12 cellular contexts compared by ENCODE assay signal in genomic region chr7:102689436-102690282, GRCh38. TPM values are rescaled to one million over a fixed set of nuclear protein-coding genes. Genes with fewer than 3 reads are reported as not detected.
A peak's percentile ranks its signal among the peaks of the same experiment; 100 is the strongest.
DNase-seq lines count a peak whose midpoint lies in the region; ATAC-seq and TF ChIP-seq lines count a peak whose summit lies in the region.
"Not testable (repeated sequence)": the region's sequence is repeated elsewhere in the genome, so short reads cannot be mapped to it uniquely, and the experiment has no call there.
"Had no signal": no experiment of that assay in that cellular context is flagged by ENCODE, and none has a peak within 500 bp of the region (broad histone marks: within the 10 kb centered on the region; RNA-seq: fewer than 3 reads in every experiment).

No MANE protein-coding gene starts in this region.

- H3K36me3 Mint-ChIP-seq in Caco-2 (ENCODE audit: insufficient read depth, unreplicated experiment); activated CD8-positive, alpha-beta T cell treated with anti-CD3 and anti-CD28 coated beads, Interleukin-2, amount 10 ng/mL, durations not matched to agents 7 days and 5 days (ENCODE audit: low read depth): not testable (repeated sequence)

- not testable (repeated sequence) for BruUV-seq in Caco-2 (replicated peaks; lab: Mats Ljungman, UMichigan)

- ATAC-seq in GM19328 (IDR thresholded peaks at IDR 0.05; ENCODE audit: unreplicated experiment) (peak; percentile 74), GM21786 (IDR thresholded peaks at IDR 0.05; ENCODE audit: unreplicated experiment) (peak; percentile 54), HG03039 (IDR thresholded peaks at IDR 0.05; ENCODE audit: unreplicated experiment) (peak; percentile 66), HG03571 (IDR thresholded peaks at IDR 0.05; ENCODE audit: unreplicated experiment) (peak; percentile 58), right cardiac atrium (peak; percentile 35 to 49)
- ATAC-seq in activated CD8-positive, alpha-beta T cell treated with anti-CD3 and anti-CD28 coated beads, Interleukin-2, amount 10 ng/mL, durations not matched to agents 7 days and 5 days: peak; percentile 81

- H3K27me3 ChIP-seq in Caco-2 (replicated peaks; ENCODE audit: control insufficient read depth, insufficient read depth, low read length); right cardiac atrium (ENCODE audit: control insufficient read depth, insufficient read depth): not testable (repeated sequence)

- H3K9me3 ChIP-seq in Caco-2; right cardiac atrium (ENCODE audit: control insufficient read depth, low read length): not testable (repeated sequence)

- DNase-seq in Caco-2; activated CD8-positive, alpha-beta T cell treated with anti-CD3 and anti-CD28 coated beads, Interleukin-2, amount 10 ng/mL, durations not matched to agents 7 days and 5 days: not testable (repeated sequence)
- peak in 1 of 3 donors; percentile 33 for DNase-seq in right cardiac atrium
- DNase-seq in stimulated activated CD8-positive, alpha-beta memory T cell treated with anti-CD3 and anti-CD28 coated beads, Interleukin-4, amount 100 ng/mL, for 48 hours: peak; percentile 34

- H3K4me1 ChIP-seq in Caco-2; right cardiac atrium (ENCODE audit: control insufficient read depth, insufficient read depth, low read length): not testable (repeated sequence)

- not testable (repeated sequence) for H3K36me3 ChIP-seq in Caco-2 (ENCODE audit: control insufficient read depth, insufficient read depth, low read length)

- not testable (repeated sequence) for TF ChIP-seq CTCF in Caco-2 (IDR thresholded peaks at IDR 0.05; ENCODE audit: insufficient read depth in 1 of 2, low read depth in 1 of 2, low read length in 1 of 2, severe bottlenecking in 1 of 2, unreplicated experiment in 1 of 2)

- H3K4me1 Mint-ChIP-seq in Caco-2 (ENCODE audit: low read depth, unreplicated experiment); activated CD8-positive, alpha-beta T cell treated with anti-CD3 and anti-CD28 coated beads, Interleukin-2, amount 10 ng/mL, durations not matched to agents 7 days and 5 days (ENCODE audit: low read depth): not testable (repeated sequence)

- CTCF ChIA-PET in Caco-2 (lab: Charles Lee); activated CD8-positive, alpha-beta T cell treated with anti-CD3 and anti-CD28 coated beads, Interleukin-2, amount 10 ng/mL, durations not matched to agents 7 days and 5 days (lab: Charles Lee): not testable (repeated sequence)

- H3K4me3 ChIP-seq in Caco-2 (ENCODE audit: low read depth, low read length): peak overlapping the region; percentile 22; the same call in 1 of the 2 replicates
- H3K4me3 ChIP-seq in right cardiac atrium (ENCODE audit: low read length): not testable (repeated sequence)

- intact Hi-C loops in Caco-2 (cut with micrococcal nuclease; ENCODE audit: unreplicated experiment); right cardiac atrium (cut with DNase I): not testable (repeated sequence)

- H3K27me3 Mint-ChIP-seq in Caco-2 (ENCODE audit: insufficient read depth, unreplicated experiment); activated CD8-positive, alpha-beta T cell treated with anti-CD3 and anti-CD28 coated beads, Interleukin-2, amount 10 ng/mL, durations not matched to agents 7 days and 5 days (ENCODE audit: low read depth): not testable (repeated sequence)

- not testable (repeated sequence) for H3K27ac ChIP-seq in right cardiac atrium (ENCODE audit: low read length)

- H3K4me3 Mint-ChIP-seq in Caco-2 (ENCODE audit: unreplicated experiment); activated CD8-positive, alpha-beta T cell treated with anti-CD3 and anti-CD28 coated beads, Interleukin-2, amount 10 ng/mL, durations not matched to agents 7 days and 5 days: not testable (repeated sequence)

- H3K27ac Mint-ChIP-seq in Caco-2 (ENCODE audit: unreplicated experiment); activated CD8-positive, alpha-beta T cell treated with anti-CD3 and anti-CD28 coated beads, Interleukin-2, amount 10 ng/mL, durations not matched to agents 7 days and 5 days: not testable (repeated sequence)

- POLR2A ChIA-PET in Caco-2 (lab: Charles Lee); activated CD8-positive, alpha-beta T cell treated with anti-CD3 and anti-CD28 coated beads, Interleukin-2, amount 10 ng/mL, durations not matched to agents 7 days and 5 days (lab: Charles Lee): not testable (repeated sequence)

- H3K9me3 Mint-ChIP-seq in Caco-2 (ENCODE audit: unreplicated experiment); activated CD8-positive, alpha-beta T cell treated with anti-CD3 and anti-CD28 coated beads, Interleukin-2, amount 10 ng/mL, durations not matched to agents 7 days and 5 days (ENCODE audit: insufficient read depth): not testable (repeated sequence)

- WGBS in right cardiac atrium: 37% methylated on average over 17 of the region's 74 CpGs

RNA-seq across cellular contexts. Expression of gene POLR2J2, which starts 18.2 kb away (rescaled TPM):
- 12.7 and 13.7 TPM in 2 replicates for total RNA-seq in Caco-2 (2022)
- total RNA-seq in activated CD8-positive, alpha-beta T cell treated with anti-CD3 and anti-CD28 coated beads, Interleukin-2, amount 10 ng/mL, durations not matched to agents 7 days and 5 days: 10 to 100 TPM; 19.4 to 20.6 TPM
- total RNA-seq in right cardiac atrium: 1 to 10 TPM; 3.5 to 5.1 (median 4.1) TPM
- polyA plus RNA-seq in right cardiac atrium: 2.8 TPM

RNA-seq across cellular contexts. Expression of gene SPDYE2B, which starts 39.5 kb away (rescaled TPM):
- total RNA-seq in Caco-2 (2022) (not detected in 2 replicates), right cardiac atrium (not detected)
- total RNA-seq in activated CD8-positive, alpha-beta T cell treated with anti-CD3 and anti-CD28 coated beads, Interleukin-2, amount 10 ng/mL, durations not matched to agents 7 days and 5 days: not detected
- not detected for polyA plus RNA-seq in right cardiac atrium
- total RNA-seq: cardiac muscle cell, endodermal cell, frontal cortex, uterus had no signal

RNA-seq across cellular contexts. Expression of gene UPK3BL1, which starts 47.1 kb away (rescaled TPM):
- total RNA-seq in Caco-2 (2022) (9.9 and 13.7 TPM in 2 replicates), right cardiac atrium (10 to 100 TPM in 2 of 4 donors, 1 to 10 TPM in 2; 5.1 to 22.6 (median 9.9) TPM)
- total RNA-seq in activated CD8-positive, alpha-beta T cell treated with anti-CD3 and anti-CD28 coated beads, Interleukin-2, amount 10 ng/mL, durations not matched to agents 7 days and 5 days: 10 to 100 TPM; 31.4 to 37.2 TPM
- polyA plus RNA-seq in right cardiac atrium: 24.2 TPM

RNA-seq across cellular contexts. Expression of gene FAM185A, which starts 59.1 kb away (rescaled TPM):
- total RNA-seq in Caco-2 (2022): 10.6 and 12.8 TPM in 2 replicates
- total RNA-seq in activated CD8-positive, alpha-beta T cell treated with anti-CD3 and anti-CD28 coated beads, Interleukin-2, amount 10 ng/mL, durations not matched to agents 7 days and 5 days: 10 to 100 TPM in 1 of 2 experiments, 1 to 10 TPM in 1; 9.4 to 10.5 TPM
- total RNA-seq in right cardiac atrium: 1 to 10 TPM; 5.6 to 7.5 (median 6.6) TPM
- 4.2 TPM for polyA plus RNA-seq in right cardiac atrium
